In genomic region chr6:33126101-33126714, GRCh38 we compare ENCODE assay signal across 8 cellular contexts. TPM values are rescaled to one million over a fixed set of nuclear protein-coding genes. Genes with fewer than 3 reads are reported as not detected.
A peak's percentile ranks its signal among the peaks of the same experiment; 100 is the strongest.
DNase-seq lines count a peak whose midpoint lies in the region; ATAC-seq and TF ChIP-seq lines count a peak whose summit lies in the region.

No MANE protein-coding gene starts in this region.

- DNase-seq in Caco-2 (peak in 1 of 2 experiments; percentile 28), LHCN-M2 (ENCODE audit: low read depth) (peak; percentile 41), WERI-Rb-1 (peak; percentile 92), cardiac fibroblast (ENCODE audit: low read depth in 2 of 2) (peak; percentile 50 to 67), left lobe of liver (ENCODE audit: low spot score) (peak; percentile 51), DMS79 (lab: John Stamatoyannopoulos, UW) (no peak)
- DNase-seq in stimulated activated CD8-positive, alpha-beta memory T cell treated with anti-CD3 and anti-CD28 coated beads, Interleukin-15, amount 100 ng/mL, for 4 hours (ENCODE audit: low read depth in 2 of 2): peak; percentile 7 to 27

- H3K27me3 ChIP-seq in Caco-2 (replicated peaks; ENCODE audit: control insufficient read depth, insufficient read depth, low read length) (no peaks in the 10 kb centered on the region; the same call in 1 of the 2 replicates), WERI-Rb-1 (ENCODE audit: insufficient read depth, low read depth, severe bottlenecking) (no peaks in the 10 kb centered on the region)

- TF ChIP-seq CTCF in Caco-2 (IDR thresholded peaks at IDR 0.05; ENCODE audit: insufficient read depth in 1 of 2, low read depth in 1 of 2, low read length in 1 of 2, severe bottlenecking in 1 of 2, unreplicated experiment in 1 of 2) (peak; percentile 20 to 29), WERI-Rb-1 (IDR thresholded peaks at IDR 0.05; ENCODE audit: low read depth, low read length) (peak; percentile 89), cardiac fibroblast (IDR thresholded peaks at IDR 0.05; ENCODE audit: low read depth, low read length) (peak; percentile 86)

- peaks cover 5% of the 10 kb centered on the region for H3K36me3 Mint-ChIP-seq in Caco-2 (ENCODE audit: insufficient read depth, unreplicated experiment)

- no peak overlapping the region for H3K4me3 ChIP-seq in Caco-2 (ENCODE audit: low read depth, low read length)
- no peak overlapping the region for H3K4me3 ChIP-seq in WERI-Rb-1 (ENCODE audit: low read depth, low read length)
- no peak overlapping the region for H3K4me3 ChIP-seq in cardiac fibroblast (replicated peaks in 1 of 2; ENCODE audit: low read depth in 2 of 2, low read length in 2 of 2)

- peaks cover 6% of the 10 kb centered on the region; the same call in 1 of the 2 replicates for H3K4me1 ChIP-seq in Caco-2

- H3K27ac Mint-ChIP-seq in Caco-2 (ENCODE audit: unreplicated experiment): no peak overlapping the region

- BruUV-seq in Caco-2 (replicated peaks; lab: Mats Ljungman, UMichigan): no TSS peak

- peaks cover 12% of the 10 kb centered on the region for H3K4me1 Mint-ChIP-seq in Caco-2 (ENCODE audit: low read depth, unreplicated experiment)

- H3K36me3 ChIP-seq in Caco-2 (ENCODE audit: control insufficient read depth, insufficient read depth, low read length) (no peaks in the 10 kb centered on the region), WERI-Rb-1 (no peaks in the 10 kb centered on the region; the same call in 1 of the 2 replicates)

- CTCF ChIA-PET in Caco-2 (lab: Charles Lee): no interaction called here

- peaks cover 10% of the 10 kb centered on the region for H3K27me3 Mint-ChIP-seq in Caco-2 (ENCODE audit: insufficient read depth, unreplicated experiment)

- no peak overlapping the region for H3K27ac ChIP-seq in WERI-Rb-1

- intact Hi-C loops in Caco-2 (cut with micrococcal nuclease; ENCODE audit: unreplicated experiment): no loop called here

- H3K4me3 Mint-ChIP-seq in Caco-2 (ENCODE audit: unreplicated experiment): no peak overlapping the region

- POLR2A ChIA-PET in Caco-2 (lab: Charles Lee): no interaction called here

- ATAC-seq in left lobe of liver (peak; percentile 80), HG03196 (IDR thresholded peaks at IDR 0.05; ENCODE audit: unreplicated experiment) (no peak)

- peaks cover 30% of the 10 kb centered on the region for H3K9me3 Mint-ChIP-seq in Caco-2 (ENCODE audit: unreplicated experiment)

- peaks cover 13% of the 10 kb centered on the region for H3K9me3 ChIP-seq in Caco-2
- H3K9me3 ChIP-seq in WERI-Rb-1 (ENCODE audit: severe bottlenecking): peaks cover 10% of the 10 kb centered on the region

RNA-seq across cellular contexts. Expression of gene HLA-DPB1, which starts 50.4 kb away (rescaled TPM):
- not detected in 2 replicates for total RNA-seq in Caco-2 (2022)
- total RNA-seq in LHCN-M2 (2014; rRNA removed): 1.0 and 3.8 TPM in 2 replicates
- 3.1 TPM for polyA plus RNA-seq in LHCN-M2 (2012)
- total RNA-seq in left lobe of liver: 11.3 TPM

RNA-seq across cellular contexts. Expression of gene HLA-DPA1, which starts 52.8 kb away (rescaled TPM):
- total RNA-seq in Caco-2 (2022) (not detected in 2 replicates), LHCN-M2 (2014; rRNA removed) (0.86 and 3.4 TPM in 2 replicates), left lobe of liver (10.8 TPM)
- 1.3 TPM for polyA plus RNA-seq in LHCN-M2 (2012)

Comparison
In these comparisons a context has a peak if more than half of its experiments do, and no peak if none do; other contexts are left out.
1. CTCF ChIP-seq: peak in every context shown above with its lines; median percentile 89 in WERI-Rb-1; 86 in cardiac fibroblast; 24 in Caco-2.